9 cellular contexts compared by ENCODE assay signal in genomic region chr3:123068227-123069020, GRCh38. TPM values are rescaled to one million over a fixed set of nuclear protein-coding genes. Genes with fewer than 3 reads are reported as not detected.
A peak's percentile ranks its signal among the peaks of the same experiment; 100 is the strongest.
DNase-seq lines count a peak whose midpoint lies in the region; ATAC-seq and TF ChIP-seq lines count a peak whose summit lies in the region.
"Had no signal": no experiment of that assay in that cellular context is flagged by ENCODE, and none has a peak within 500 bp of the region (broad histone marks: within the 10 kb centered on the region; RNA-seq: fewer than 3 reads in every experiment).

No MANE protein-coding gene starts in this region.

- CTCF ChIA-PET in PC-3 (lab: Charles Lee), result no interaction called here

- no peak for TF ChIP-seq POLR2A in esophagus squamous epithelium (IDR thresholded peaks at IDR 0.05)

- H3K4me3 ChIP-seq in GM06990 (replicated peaks; ENCODE audit: low read depth, low read length) (peak overlapping the region; percentile 98), PC-3 (ENCODE audit: low read length) (peak overlapping the region; percentile 86), esophagus squamous epithelium (peak overlapping the region; percentile 71 to 97 (median 84)), psoas muscle (peak overlapping the region; percentile 97)

- peak overlapping the region; percentile 92 for H3K9ac ChIP-seq in PC-3 (ENCODE audit: low read length)

- ATAC-seq in PC-3 (peak; percentile 19), psoas muscle (no peak), HG03039 (IDR thresholded peaks at IDR 0.05; ENCODE audit: unreplicated experiment) (no peak)

- H3K36me3 ChIP-seq in GM06990 (ENCODE audit: control insufficient read depth, insufficient read depth, low read length) (no peaks in the 10 kb centered on the region; the same call in 1 of the 2 replicates), PC-3 (ENCODE audit: low read depth, low read length) (no peaks in the 10 kb centered on the region), esophagus squamous epithelium (no peaks in the 10 kb centered on the region), psoas muscle (ENCODE audit: insufficient read depth in 1 of 2, low read depth in 1 of 2) (no peaks in the 10 kb centered on the region)

- H3K27me3 ChIP-seq in GM06990 (replicated peaks; ENCODE audit: control insufficient read depth, insufficient read depth, low read length) (no peaks in the 10 kb centered on the region), PC-3 (ENCODE audit: low read length) (no peaks in the 10 kb centered on the region), esophagus squamous epithelium (no peaks in the 10 kb centered on the region), psoas muscle (ENCODE audit: insufficient read depth in 3 of 3, low read length in 2 of 3) (no peaks in the 10 kb centered on the region)

- H3K4me1 ChIP-seq in PC-3 (ENCODE audit: insufficient read depth, low read length) (peaks cover 15% of the 10 kb centered on the region), esophagus squamous epithelium (peaks cover 8 to 57% (median 36%) of the 10 kb centered on the region in 3 donors), psoas muscle (peaks cover 11% of the 10 kb centered on the region)

- peak overlapping the region; percentile 89 for H3K4me2 ChIP-seq in PC-3 (ENCODE audit: low read length)

- BruUV-seq in PC-3 (replicated peaks; lab: Mats Ljungman, UMichigan), result no TSS peak

- peaks cover 29% of the 10 kb centered on the region for H4K20me1 ChIP-seq in PC-3 (ENCODE audit: low read length)

- in situ Hi-C loops in GM13977 (cut with MboI; ENCODE audit: low pct_unique_long_range_greater_than_20kb, low sequenced_read_pairs, unreplicated experiment), result no loop called here

- H3K79me2 ChIP-seq in PC-3 (ENCODE audit: low read length), result peaks cover 63% of the 10 kb centered on the region

- intact Hi-C loops in PC-3 (cut with micrococcal nuclease) (loop anchor here (5.0 kb wide), 1 partner anchor 134 kb away; the partner anchor contains the start of gene SEC22A), esophagus squamous epithelium (cut with DNase I) (no loop called here), psoas muscle (cut with DNase I) (no loop called here)

- H3K27ac ChIP-seq in PC-3 (ENCODE audit: low read length) (peak overlapping the region; percentile 25), esophagus squamous epithelium (peak overlapping the region; percentile 34 to 88 (median 74)), psoas muscle (no peak overlapping the region)

- H3K9me2 ChIP-seq in PC-3 (replicated peaks; ENCODE audit: low read length), result no peaks in the 10 kb centered on the region

- POLR2A ChIA-PET in PC-3 (lab: Charles Lee; ENCODE audit: unreplicated experiment), result interaction anchor here (0.6 kb wide), 1 partner anchor 390 kb away, joined by 3 read pairs; no protein-coding TSS in a partner anchor

- H2AFZ ChIP-seq in PC-3 (ENCODE audit: low read length), result peak overlapping the region; percentile 90

- 69 to 82% methylated on average over 9 to 13 of the region's 13 CpGs for WGBS in esophagus squamous epithelium, 2 donors
- WGBS in psoas muscle, 3 donors, result 80 to 82% (median 80%) methylated on average over 13 of the region's 13 CpGs

- no peak for DNase-seq in GM06990 (ENCODE audit: extremely low read depth, insufficient read length)
- DNase-seq in PC-3, result peak; percentile 46
- DNase-seq in esophagus squamous epithelium (lab: John Stamatoyannopoulos, UW), result no peak
- DNase-seq in psoas muscle, result no peak
- DNase-seq in GM13977 (ENCODE audit: low spot score), result no peak
- no peak for DNase-seq in NCI-H1694 treated with DMSO at 0.1 percent for 48 hours (lab: John Stamatoyannopoulos, UW)
- DNase-seq in NCI-H1092 treated with DMSO at 0.1 percent for 48 hours (lab: John Stamatoyannopoulos, UW), result no peak

- no peaks in the 10 kb centered on the region for H3F3A ChIP-seq in PC-3 (ENCODE audit: low read length, unreplicated experiment)

- TF ChIP-seq CTCF in GM06990 (IDR thresholded peaks at IDR 0.05; ENCODE audit: insufficient read depth, low read length, poor library complexity, severe bottlenecking) (no peak), PC-3 (conservative IDR thresholded peaks at IDR 0.05; ENCODE audit: low read depth, low read length) (0 out of 2 replicates have a peak, but pooled peaks have one; percentile 30), esophagus squamous epithelium (IDR thresholded peaks at IDR 0.05) (no peak), psoas muscle (IDR thresholded peaks at IDR 0.05) (no peak), GM13977 (IDR thresholded peaks at IDR 0.05; ENCODE audit: extremely low read depth, insufficient read depth, missing control alignments) (no peak)

- H3K9me3 ChIP-seq in PC-3 (ENCODE audit: low read length) (no peaks in the 10 kb centered on the region), esophagus squamous epithelium (no peaks in the 10 kb centered on the region), psoas muscle (no peaks in the 10 kb centered on the region)

RNA-seq across cellular contexts. Expression of gene PDIA5, which starts 1.6 kb away (rescaled TPM):
- total RNA-seq in PC-3 (2014; rRNA removed), result 24.6 and 29.7 TPM in 2 replicates
- 10 to 100 TPM in 3 of 4 donors, 1 to 10 TPM in 1; 3.9 to 13.0 (median 12.0) TPM for total RNA-seq in esophagus squamous epithelium
- 1 to 10 TPM; 2.9 to 6.4 (median 5.4) TPM for total RNA-seq in psoas muscle
- 1 to 10 TPM; 3.2 to 6.1 (median 3.3) TPM for polyA plus RNA-seq in psoas muscle

RNA-seq across cellular contexts. Expression of gene SEMA5B, which starts 40.9 kb away (rescaled TPM):
- 0.04 TPM in 1 of 2 replicates, not detected in the other for total RNA-seq in PC-3 (2014; rRNA removed)
- total RNA-seq in esophagus squamous epithelium, result under 1 TPM in 3 of 4 donors, not detected in 1; 0.13 to 0.21 (median 0.19) TPM
- total RNA-seq in psoas muscle, result 1 to 10 TPM in 1 of 4 donors, under 1 TPM in 3; 0.08 to 1.1 (median 0.33) TPM
- polyA plus RNA-seq in psoas muscle, result under 1 TPM; 0.43 to 0.59 (median 0.48) TPM
- total RNA-seq: activated CD8-positive, alpha-beta memory T cell treated with anti-CD3 and anti-CD28 coated beads for 36 hours had no signal
